In genomic region chr20:18984238-18985200, GRCh38 we compare ENCODE assay signal across 13 cellular contexts.
DNase-seq lines count a peak whose midpoint lies in the region; ATAC-seq, FAIRE-seq and TF ChIP-seq lines count a peak whose summit lies in the region.
"Had no signal": no experiment of that assay in that cellular context is flagged by ENCODE, and none has a peak within 500 bp of the region (broad histone marks: within the 10 kb centered on the region; RNA-seq: fewer than 3 reads in every experiment).

No MANE protein-coding gene starts in this region.

- no peaks in the 10 kb centered on the region for H3K4me1 ChIP-seq in HAP-1

- H3K27me3 Mint-ChIP-seq in osteocyte (ENCODE audit: unreplicated experiment) = no peaks in the 10 kb centered on the region

- no peak for TF ChIP-seq POLR2A in GM12892 (IDR thresholded peaks at IDR 0.05; ENCODE audit: low read depth, low read length)

- TF ChIP-seq CTCF in fibroblast of villous mesenchyme (IDR thresholded peaks at IDR 0.05; ENCODE audit: insufficient read depth, low read depth, low read length) (no peak), osteocyte (IDR thresholded peaks at IDR 0.05) (no peak), coronary artery (IDR thresholded peaks at IDR 0.05) (no peak)

- DNase-seq in GM12892 (ENCODE audit: insufficient read length) (peak; percentile 23), NCI-H2081 treated with DMSO at 0.1 percent for 48 hours (lab: John Stamatoyannopoulos, UW) (peak; percentile 78), fibroblast of villous mesenchyme (ENCODE audit: low read depth) (peak; percentile 44), osteocyte (ENCODE audit: extremely low spot score, unreplicated experiment) (peak; percentile 76), HAP-1 (ENCODE audit: low spot score in 2 of 2) (no peak), coronary artery (ENCODE audit: low spot score) (no peak)
- DNase-seq in stimulated activated naive CD4-positive, alpha-beta T cell (lab: John Stamatoyannopoulos, UW) = no peak
- DNase-seq: dermis blood vessel endothelial cell, mesenchymal stem cell had no signal

- H3K9me3 ChIP-seq in HAP-1 = no peaks in the 10 kb centered on the region
- H3K9me3 ChIP-seq: adrenal gland had no signal

- no peak for ATAC-seq in GM21576 (IDR thresholded peaks at IDR 0.05; ENCODE audit: unreplicated experiment)

- FAIRE-seq in GM12892 (lab: Jason Lieb, UNC) = peak; percentile 58

- H3K4me3 ChIP-seq in fibroblast of villous mesenchyme (ENCODE audit: low read depth, low read length) = no peak overlapping the region
- H3K4me3 ChIP-seq in HAP-1 = no peak overlapping the region
- H3K4me3 ChIP-seq in coronary artery = no peak overlapping the region
- H3K4me3 ChIP-seq: adrenal gland had no signal

- H3K27me3 ChIP-seq in HAP-1 (ENCODE audit: low read depth) = no peaks in the 10 kb centered on the region
- H3K27me3 ChIP-seq: adrenal gland had no signal

- peaks cover 4% of the 10 kb centered on the region for H3K9me3 Mint-ChIP-seq in osteocyte (ENCODE audit: unreplicated experiment)
- H3K9me3 Mint-ChIP-seq: T-helper 2 cell treated with Interferon-gamma antibody and Interleukin-4, amounts not matched to agents 5 μg/mL and 100 μg/mL, for 36 hours had no signal

- H3K4me1 Mint-ChIP-seq in osteocyte (ENCODE audit: unreplicated experiment) = no peaks in the 10 kb centered on the region

- H3K36me3 ChIP-seq in HAP-1 (replicated peaks) = no peaks in the 10 kb centered on the region
- H3K36me3 ChIP-seq: adrenal gland had no signal

- H3K27ac Mint-ChIP-seq in osteocyte (ENCODE audit: unreplicated experiment) = no peak overlapping the region
- H3K27ac Mint-ChIP-seq: T-helper 2 cell treated with Interferon-gamma antibody and Interleukin-4, amounts not matched to agents 5 μg/mL and 100 μg/mL, for 36 hours had no signal

- in situ Hi-C loops in HAP-1 (cut with MboI; ENCODE audit: low sequenced_read_pairs) = no loop called here

- H3K27ac ChIP-seq in coronary artery = no peak overlapping the region
- H3K27ac ChIP-seq: C4-2B had no signal

- H3K4me3 Mint-ChIP-seq in osteocyte (ENCODE audit: unreplicated experiment) = no peak overlapping the region
- H3K4me3 Mint-ChIP-seq: T-helper 2 cell treated with Interferon-gamma antibody and Interleukin-4, amounts not matched to agents 5 μg/mL and 100 μg/mL, for 36 hours had no signal

- no peaks in the 10 kb centered on the region for H3K36me3 Mint-ChIP-seq in osteocyte (ENCODE audit: unreplicated experiment)

Comparison
In these comparisons a context has a peak if more than half of its experiments do, and no peak if none do; other contexts are left out.
1. DNase-seq: peak in GM12892 (single experiment), NCI-H2081 treated with DMSO at 0.1 percent for 48 hours (single experiment), fibroblast of villous mesenchyme (single experiment) and osteocyte (single experiment); none in HAP-1 (0 of 2), stimulated activated naive CD4-positive, alpha-beta T cell (0 of 6) and coronary artery (single experiment).